In genomic region chr3:141311170-141311495, GRCh38 we compare ENCODE assay signal across 8 cellular contexts. TPM values are rescaled to one million over a fixed set of nuclear protein-coding genes. Genes with fewer than 3 reads are reported as not detected.
DNase-seq lines count a peak whose midpoint lies in the region; ATAC-seq and TF ChIP-seq lines count a peak whose summit lies in the region.

No MANE protein-coding gene starts in this region.

- in situ Hi-C loops in IMR-90 (cut with MboI; ENCODE audit: low sequenced_read_pairs), result loop anchor here (5.0 kb wide), 1 partner anchor 131 kb away; no protein-coding TSS in a partner anchor

- peaks cover 12% of the 10 kb centered on the region; the same call in 1 of the 2 replicates for H3K9me1 ChIP-seq in IMR-90 (ENCODE audit: insufficient read depth, low read length)

- DNase-seq in AG04450 (ENCODE audit: low read depth, low spot score) (no peak), IMR-90 (no peak), chondrocyte (ENCODE audit: low spot score) (no peak), naive B cell (no peak), GOT3 (lab: John Stamatoyannopoulos, UW) (no peak), NCI-H748 (lab: John Stamatoyannopoulos, UW; ENCODE audit: unreplicated experiment) (no peak), DMS153 (lab: John Stamatoyannopoulos, UW) (no peak)

- H3K4me2 ChIP-seq in IMR-90 (ENCODE audit: low read depth, low read length), result peak overlapping the region; percentile 83

- H3K27me3 Mint-ChIP-seq in chondrocyte (ENCODE audit: low read depth), result no peaks in the 10 kb centered on the region
- H3K27me3 Mint-ChIP-seq in naive B cell, result no peaks in the 10 kb centered on the region

- H3K27ac ChIP-seq in AG04450 (ENCODE audit: low read depth, low read length) (peak overlapping the region; percentile 52), IMR-90 (ENCODE audit: insufficient read depth, low read length) (peak overlapping the region; percentile 75)

- H3K23ac ChIP-seq in IMR-90 (ENCODE audit: low read depth, low read length), result peak overlapping the region; percentile 80

- no peak for ATAC-seq in IMR-90 (ENCODE audit: low read depth)
- no peak for ATAC-seq in naive B cell (ENCODE audit: low read depth in 2 of 2)
- no peak for ATAC-seq in HG03139 (IDR thresholded peaks at IDR 0.05; ENCODE audit: unreplicated experiment)

- H2BK120ac ChIP-seq in IMR-90 (ENCODE audit: low read depth, low read length), result peak overlapping the region; percentile 48; the same call in 1 of the 2 replicates

- peak overlapping the region; percentile 93 for H4K5ac ChIP-seq in IMR-90 (ENCODE audit: low read depth, low read length)

- H3K27me3 ChIP-seq in AG04450 (ENCODE audit: control insufficient read depth, insufficient read depth, low read length) (no peaks in the 10 kb centered on the region), IMR-90 (ENCODE audit: control insufficient read depth, insufficient read depth, low read length) (no peaks in the 10 kb centered on the region)

- H3K4me1 Mint-ChIP-seq in chondrocyte (ENCODE audit: low read depth) (peaks cover 22% of the 10 kb centered on the region), naive B cell (peaks cover 24 to 30% (median 24%) of the 10 kb centered on the region in 3 donors)

- H3K9me3 ChIP-seq in AG04450 (ENCODE audit: control insufficient read depth, insufficient read depth, low read length), result no peaks in the 10 kb centered on the region
- no peaks in the 10 kb centered on the region for H3K9me3 ChIP-seq in IMR-90 (ENCODE audit: control insufficient read depth, insufficient read depth, low read length)

- peak overlapping the region; percentile 49 for H3K27ac Mint-ChIP-seq in chondrocyte (ENCODE audit: unreplicated experiment)
- H3K27ac Mint-ChIP-seq in naive B cell, result peak overlapping the region; percentile 93 to 99 (median 97)

- intact Hi-C loops in IMR-90 (cut with micrococcal nuclease), result loop anchor here (1.0 to 5.0 kb wide), 3 partner anchors 55 to 250 kb away; no protein-coding TSS in a partner anchor

- H3K79me1 ChIP-seq in IMR-90 (ENCODE audit: low read depth in 1 of 2, low read length in 2 of 2), result peaks cover 18 to 19% of the 10 kb centered on the region in 2 experiments; a peak in 3 of 4 replicates

- H3K9me3 Mint-ChIP-seq in chondrocyte (ENCODE audit: low read depth), result no peaks in the 10 kb centered on the region
- peaks cover 0 to 2% (median 0%) of the 10 kb centered on the region in 7 donors for H3K9me3 Mint-ChIP-seq in naive B cell

- peak overlapping the region; percentile 73 for H2BK5ac ChIP-seq in IMR-90 (ENCODE audit: low read depth, low read length, poor library complexity, severe bottlenecking)

- TF ChIP-seq RAD21 in IMR-90 (IDR thresholded peaks at IDR 0.05; ENCODE audit: low read length), result no peak

- H3K4me3 ChIP-seq in AG04450 (ENCODE audit: low read depth, low read length), result peak overlapping the region; percentile 90
- H3K4me3 ChIP-seq in IMR-90 (ENCODE audit: insufficient read depth, low read depth, low read length), result peak overlapping the region; percentile 74

- peak overlapping the region; percentile 79 for H3K9ac ChIP-seq in IMR-90 (ENCODE audit: low read depth, low read length)

- H3K36me3 Mint-ChIP-seq in chondrocyte (ENCODE audit: low read depth) (no peaks in the 10 kb centered on the region), naive B cell (peaks cover 0 to 9% of the 10 kb centered on the region in 2 donors)

- dilution Hi-C loops in IMR-90 (cut with HindIII; ENCODE audit: low sequenced_read_pairs, unreplicated experiment), result no loop called here

- peaks cover 4% of the 10 kb centered on the region; the same call in 1 of the 2 replicates for H3K4me1 ChIP-seq in IMR-90 (ENCODE audit: control insufficient read depth, insufficient read depth, low read length)

- H3K18ac ChIP-seq in IMR-90 (ENCODE audit: low read depth, low read length), result no peak overlapping the region

- no peak overlapping the region; the same call in 1 of the 3 replicates for H2BK15ac ChIP-seq in IMR-90 (ENCODE audit: low read depth, low read length)

- H3K4me3 Mint-ChIP-seq in chondrocyte (ENCODE audit: unreplicated experiment) (peak overlapping the region; percentile 82), naive B cell (peak overlapping the region; percentile 96 to 100 (median 99))

- no peaks in the 10 kb centered on the region for H4K20me1 ChIP-seq in IMR-90 (ENCODE audit: insufficient read depth, low read length)

- TF ChIP-seq POLR2A in IMR-90 (IDR thresholded peaks at IDR 0.05; ENCODE audit: low read depth, low read length), result no peak

- no peaks in the 10 kb centered on the region for H3K36me3 ChIP-seq in IMR-90 (ENCODE audit: control insufficient read depth, insufficient read depth, low read length)

- H2BK20ac ChIP-seq in IMR-90 (ENCODE audit: low read depth, low read length), result no peak overlapping the region

- H3K4ac ChIP-seq in IMR-90 (ENCODE audit: low read depth, low read length), result peak overlapping the region; percentile 89

- H4K8ac ChIP-seq in IMR-90 (ENCODE audit: low read depth in 2 of 2, low read length in 2 of 2), result peak overlapping the region; percentile 94 to 96

- peak overlapping the region; percentile 94 for H3K14ac ChIP-seq in IMR-90 (replicated peaks; ENCODE audit: low read depth, low read length)

- BruUV-seq in IMR-90 (replicated peaks; lab: Mats Ljungman, UMichigan), result no TSS peak

- H3K56ac ChIP-seq in IMR-90 (ENCODE audit: extremely low read depth, insufficient read depth, low read length), result 0 out of 2 replicates have a peak overlapping the region, but pooled peaks have one; percentile 68

- peak overlapping the region; percentile 97 for H2AFZ ChIP-seq in IMR-90 (replicated peaks; ENCODE audit: low read length, poor library complexity)

- H4K91ac ChIP-seq in IMR-90 (ENCODE audit: insufficient read depth, low read depth, low read length), result peak overlapping the region; percentile 94

- POLR2A ChIA-PET in AG04450 (lab: Yijun Ruan, JAX) (interaction anchor here (1.0 to 1.7 kb wide), 4 partner anchors 15 to 74 kb away, joined by 3 to 16 read pairs (median 7); partner anchors contain the start of gene ZBTB38), IMR-90 (lab: Charles Lee; ENCODE audit: unreplicated experiment) (interaction anchor here (1.2 kb wide), 1 partner anchor 56 kb away, joined by 3 read pairs; no protein-coding TSS in a partner anchor)

- peak overlapping the region; percentile 63 for H2AK9ac ChIP-seq in IMR-90 (replicated peaks; ENCODE audit: low read depth, low read length, poor library complexity)

- H2AK5ac ChIP-seq in IMR-90 (ENCODE audit: low read depth, low read length), result peak overlapping the region; percentile 81

- WGBS in IMR-90 (ENCODE audit: extremely low coverage in 2 of 2, insufficient read length in 1 of 2), 2 experiments, result 26% methylated on average over 10 of the region's 13 CpGs; no CpG with 5 or more reads in 1 of the 2 experiments

- CTCF ChIA-PET in AG04450 (lab: Charles Lee) (interaction anchor here (0.5 to 19.2 kb wide), 25 partner anchors 7 to 252 kb away, joined by 3 to 328 read pairs (median 4); partner anchors contain the start of gene ZBTB38), IMR-90 (lab: Yijun Ruan, JAX) (interaction anchor here (0.6 to 2.1 kb wide), 11 partner anchors 10 to 250 kb away, joined by 3 to 26 read pairs (median 5); partner anchors contain the start of gene PXYLP1)

- TF ChIP-seq CTCF in AG04450 (IDR thresholded peaks at IDR 0.05; ENCODE audit: low read depth, low read length) (no peak), IMR-90 (conservative IDR thresholded peaks at IDR 0.05; ENCODE audit: low read depth, low read length) (no peak), chondrocyte (IDR thresholded peaks at IDR 0.05) (no peak)

TF ChIP-seq in IMR-90, 13 proteins besides CTCF, POLR2A, EP300 and RAD21:
- TF ChIP-seq SMC3 (IDR thresholded peaks at IDR 0.05; ENCODE audit: low read depth, low read length), result no peak

RNA-seq across cellular contexts. Expression of gene ZBTB38, which starts 57.2 kb away (rescaled TPM):
- polyA plus RNA-seq in AG04450 (2011; rRNA removed) (85.1 and 97.1 TPM in 2 replicates), IMR-90 (2012; rRNA removed) (44.9 and 45.1 TPM in 2 replicates), naive B cell (ENCODE audit: low read depth in 6 of 6) (10 to 100 TPM; 15.9 to 48.1 (median 35.4) TPM)
- polyA minus RNA-seq in AG04450 (2011; rRNA and poly(A)+ RNA removed), result 176 and 193 TPM in 2 replicates
- total RNA-seq in IMR-90 (2012; rRNA removed) (230 and 274 TPM in 2 replicates), chondrocyte (50.4 to 71.1 TPM (median 64.6 TPM) in 3 replicates)
- polyA plus RNA-seq in IMR-90 (2012; cell fraction: cytosol; rRNA removed), result 15.3 and 16.3 TPM in 2 replicates
- 12.9 and 53.4 TPM in 2 replicates for polyA plus RNA-seq in IMR-90 (2012; cell fraction: nucleus; rRNA removed; ENCODE audit: low replicate concordance)
